Comparison of ENCODE assay signal across 1 cellular context in genomic region chr14:81435578-81436295, GRCh38.
TF ChIP-seq lines count a peak whose summit lies in the region.

No MANE protein-coding gene starts in this region.

TF ChIP-seq in K562, 482 proteins besides CTCF, POLR2A, EP300 and RAD21 (continued from another document and continues in another):
- no peak for TF ChIP-seq ZBTB40 (IDR thresholded peaks at IDR 0.05)
- TF ChIP-seq ZBTB40 (CRISPR knock-in tag; IDR thresholded peaks at IDR 0.05), result no peak
- TF ChIP-seq RREB1 (CRISPR knock-in tag; IDR thresholded peaks at IDR 0.05), result peak; percentile 46; the same call in 1 of the 2 replicates
- TF ChIP-seq POLR3G (IDR thresholded peaks at IDR 0.05; ENCODE audit: extremely low read depth, insufficient read length, insufficient replicate concordance), result no peak
- TF ChIP-seq, protein P1, sequence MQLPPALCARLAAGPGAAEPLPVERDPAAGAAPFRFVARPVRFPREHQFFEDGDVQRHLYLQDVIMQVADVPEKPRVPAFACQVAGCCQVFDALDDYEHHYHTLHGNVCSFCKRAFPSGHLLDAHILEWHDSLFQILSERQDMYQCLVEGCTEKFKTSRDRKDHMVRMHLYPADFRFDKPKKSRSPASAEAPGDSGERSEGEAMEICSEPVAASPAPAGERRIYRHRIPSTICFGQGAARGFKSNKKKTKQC (CRISPR knock-in tag; IDR thresholded peaks at IDR 0.05), result peak; percentile 45; the same call in 1 of the 2 replicates
- no peak for TF ChIP-seq PTRF (tag; IDR thresholded peaks at IDR 0.05)
- peak; percentile 33; the same call in 1 of the 2 replicates for TF ChIP-seq NCOA1 (IDR thresholded peaks at IDR 0.05; ENCODE audit: low read depth)
- no peak for TF ChIP-seq NONO (IDR thresholded peaks at IDR 0.05; ENCODE audit: low read depth in 2 of 2, low read length in 1 of 2)
- no peak for TF ChIP-seq MCM2 (IDR thresholded peaks at IDR 0.05; ENCODE audit: low read depth)
- no peak for TF ChIP-seq SNRNP70 (optimal IDR thresholded peaks at IDR 0.05; ENCODE audit: low read depth, low read length)
- TF ChIP-seq TCFL5 (CRISPR knock-in tag; conservative IDR thresholded peaks at IDR 0.05), result no peak
- no peak for TF ChIP-seq RBBP5 (IDR thresholded peaks at IDR 0.05; ENCODE audit: borderline replicate concordance, insufficient read depth, low read length, poor library complexity, severe bottlenecking)
- no peak for TF ChIP-seq ZNF584 (CRISPR knock-in tag; IDR thresholded peaks at IDR 0.05; ENCODE audit: low read depth)
- TF ChIP-seq TAL1 (IDR thresholded peaks at IDR 0.05), result no peak
- TF ChIP-seq SRF (CRISPR knock-in tag; IDR thresholded peaks at IDR 0.05), result no peak
- TF ChIP-seq ZNF23 (CRISPR knock-in tag; IDR thresholded peaks at IDR 0.05), result no peak
- TF ChIP-seq HDAC8 (tag; IDR thresholded peaks at IDR 0.05), result no peak
- no peak for TF ChIP-seq ZFPM2 (CRISPR knock-in tag; IDR thresholded peaks at IDR 0.05)
- no peak for TF ChIP-seq MEF2D (tag; conservative IDR thresholded peaks at IDR 0.05; ENCODE audit: low read depth)
- no peak for TF ChIP-seq ZNF57 (CRISPR knock-in tag; IDR thresholded peaks at IDR 0.05)
- TF ChIP-seq RBFOX2 (IDR thresholded peaks at IDR 0.05; ENCODE audit: low read depth, low read length), result peak; percentile 70
- peak in 1 of 2 experiments; percentile 63; a peak in 2 of 4 replicates for TF ChIP-seq KDM1A (IDR thresholded peaks at IDR 0.05)
- TF ChIP-seq ZFP1 (CRISPR knock-in tag; IDR thresholded peaks at IDR 0.05), result no peak
- TF ChIP-seq NR2F6 (CRISPR knock-in tag; IDR thresholded peaks at IDR 0.05), result no peak
- no peak for TF ChIP-seq TEAD2 (tag; IDR thresholded peaks at IDR 0.05)
- TF ChIP-seq STAG1 (CRISPR knock-in tag; IDR thresholded peaks at IDR 0.05; ENCODE audit: borderline replicate concordance), result no peak
- TF ChIP-seq ZKSCAN8 (CRISPR knock-in tag; IDR thresholded peaks at IDR 0.05), result no peak
- no peak for TF ChIP-seq ZNF696 (CRISPR knock-in tag; conservative IDR thresholded peaks at IDR 0.05)
- TF ChIP-seq, protein P2, sequence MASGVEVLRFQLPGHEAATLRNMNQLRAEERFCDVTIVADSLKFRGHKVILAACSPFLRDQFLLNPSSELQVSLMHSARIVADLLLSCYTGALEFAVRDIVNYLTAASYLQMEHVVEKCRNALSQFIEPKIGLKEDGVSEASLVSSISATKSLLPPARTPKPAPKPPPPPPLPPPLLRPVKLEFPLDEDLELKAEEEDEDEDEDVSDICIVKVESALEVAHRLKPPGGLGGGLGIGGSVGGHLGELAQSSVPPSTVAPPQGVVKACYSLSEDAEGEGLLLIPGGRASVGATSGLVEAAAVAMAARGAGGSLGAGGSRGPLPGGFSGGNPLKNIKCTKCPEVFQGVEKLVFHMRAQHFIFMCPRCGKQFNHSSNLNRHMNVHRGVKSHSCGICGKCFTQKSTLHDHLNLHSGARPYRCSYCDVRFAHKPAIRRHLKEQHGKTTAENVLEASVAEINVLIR (CRISPR knock-in tag; IDR thresholded peaks at IDR 0.05), result no peak
- no peak for TF ChIP-seq CREM (IDR thresholded peaks at IDR 0.05; ENCODE audit: low read depth)
- no peak for TF ChIP-seq JUND (IDR thresholded peaks at IDR 0.05; ENCODE audit: borderline replicate concordance, low read depth, low read length)
- no peak; the same call in 2 of the 3 replicates for TF ChIP-seq JUND (tag; IDR thresholded peaks at IDR 0.05; ENCODE audit: borderline replicate concordance, low read depth, low read length)
- no peak for TF ChIP-seq ZNF384 (IDR thresholded peaks at IDR 0.05; ENCODE audit: low read depth, low read length)
- no peak for TF ChIP-seq ZNF316 (IDR thresholded peaks at IDR 0.05)
- no peak for TF ChIP-seq THRAP3 (IDR thresholded peaks at IDR 0.05; ENCODE audit: borderline replicate concordance)
- TF ChIP-seq ZNF224 (CRISPR knock-in tag; IDR thresholded peaks at IDR 0.05), result peak; percentile 45; the same call in 1 of the 2 replicates
- no peak for TF ChIP-seq BDP1 (IDR thresholded peaks at IDR 0.05; ENCODE audit: insufficient read depth, insufficient read length)
- no peak for TF ChIP-seq CBFA2T3 (IDR thresholded peaks at IDR 0.05)
- no peak for TF ChIP-seq MAFF (IDR thresholded peaks at IDR 0.05; ENCODE audit: low read length)
- TF ChIP-seq ZNF184 (CRISPR knock-in tag; IDR thresholded peaks at IDR 0.05), result no peak
- TF ChIP-seq HDAC3 (IDR thresholded peaks at IDR 0.05; ENCODE audit: borderline replicate concordance, partially characterized antibody), result no peak
- TF ChIP-seq XRCC4 (IDR thresholded peaks at IDR 0.05; ENCODE audit: extremely low read depth, insufficient read depth, insufficient read length), result no peak
- TF ChIP-seq, protein P3, sequence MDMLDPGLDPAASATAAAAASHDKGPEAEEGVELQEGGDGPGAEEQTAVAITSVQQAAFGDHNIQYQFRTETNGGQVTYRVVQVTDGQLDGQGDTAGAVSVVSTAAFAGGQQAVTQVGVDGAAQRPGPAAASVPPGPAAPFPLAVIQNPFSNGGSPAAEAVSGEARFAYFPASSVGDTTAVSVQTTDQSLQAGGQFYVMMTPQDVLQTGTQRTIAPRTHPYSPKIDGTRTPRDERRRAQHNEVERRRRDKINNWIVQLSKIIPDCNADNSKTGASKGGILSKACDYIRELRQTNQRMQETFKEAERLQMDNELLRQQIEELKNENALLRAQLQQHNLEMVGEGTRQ (CRISPR knock-in tag; IDR thresholded peaks at IDR 0.05), result no peak
- TF ChIP-seq, protein P4, sequence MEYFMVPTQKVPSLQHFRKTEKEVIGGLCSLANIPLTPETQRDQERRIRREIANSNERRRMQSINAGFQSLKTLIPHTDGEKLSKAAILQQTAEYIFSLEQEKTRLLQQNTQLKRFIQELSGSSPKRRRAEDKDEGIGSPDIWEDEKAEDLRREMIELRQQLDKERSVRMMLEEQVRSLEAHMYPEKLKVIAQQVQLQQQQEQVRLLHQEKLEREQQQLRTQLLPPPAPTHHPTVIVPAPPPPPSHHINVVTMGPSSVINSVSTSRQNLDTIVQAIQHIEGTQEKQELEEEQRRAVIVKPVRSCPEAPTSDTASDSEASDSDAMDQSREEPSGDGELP (CRISPR knock-in tag; IDR thresholded peaks at IDR 0.05; ENCODE audit: borderline replicate concordance), result peak; percentile 62; the same call in 1 of the 2 replicates
- peak; percentile 55 for TF ChIP-seq RFX1 (IDR thresholded peaks at IDR 0.05)
- TF ChIP-seq SMARCE1 (IDR thresholded peaks at IDR 0.05), result peak; percentile 37; the same call in 1 of the 2 replicates
- TF ChIP-seq ZNF280A (IDR thresholded peaks at IDR 0.05; ENCODE audit: low read depth, partially characterized antibody), result no peak
- peak; percentile 76 for TF ChIP-seq SAP30 (IDR thresholded peaks at IDR 0.05; ENCODE audit: borderline replicate concordance, insufficient read depth, low read depth, low read length, poor library complexity, severe bottlenecking)
- no peak for TF ChIP-seq SMAD2 (IDR thresholded peaks at IDR 0.05; ENCODE audit: low read depth, low read length)
- TF ChIP-seq ZZZ3 (IDR thresholded peaks at IDR 0.05), result no peak
- no peak for TF ChIP-seq DDX20 (tag; IDR thresholded peaks at IDR 0.05; ENCODE audit: low read depth)
- no peak for TF ChIP-seq PHTF2 (CRISPR knock-in tag; IDR thresholded peaks at IDR 0.05)
